In the genomic region with DNA sequence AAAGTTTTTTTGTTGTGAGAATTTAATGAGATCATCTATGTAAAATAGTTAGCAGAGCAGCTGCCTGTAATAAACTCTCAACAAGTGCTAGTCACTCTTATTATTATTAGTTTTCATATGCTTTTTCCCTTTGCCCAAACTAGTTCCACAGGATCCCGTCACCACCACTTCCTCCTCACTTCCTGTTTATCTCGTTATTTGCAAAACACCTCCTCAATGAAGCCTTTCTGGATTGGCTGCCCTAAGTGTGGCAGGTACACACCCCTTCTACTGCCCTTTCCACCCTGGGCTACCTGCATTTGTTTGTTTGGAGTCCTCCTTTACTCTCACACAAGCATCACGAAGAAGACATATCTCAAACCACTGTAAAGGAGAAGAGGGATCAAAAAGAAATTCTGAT, we compare ENCODE assay signal across 2 cellular contexts.
TF ChIP-seq lines count a peak whose summit lies in the region.

No MANE protein-coding gene starts in this region.

TF ChIP-seq in HCT116, 20 proteins besides CTCF, POLR2A, EP300 and RAD21:
- TF ChIP-seq SRF (IDR thresholded peaks at IDR 0.05; ENCODE audit: low read depth) (no peak), YY1 (IDR thresholded peaks at IDR 0.05; ENCODE audit: extremely low read depth, insufficient replicate concordance, low read depth, low read length) (no peak), TCF7L2 (IDR thresholded peaks at IDR 0.05; ENCODE audit: borderline replicate concordance, extremely low read depth, insufficient read depth, insufficient read length) (no peak), CEBPB (IDR thresholded peaks at IDR 0.05; ENCODE audit: low read depth) (no peak), EZH2 (IDR thresholded peaks at IDR 0.05) (no peak), JUND (IDR thresholded peaks at IDR 0.05) (no peak), MAX (IDR thresholded peaks at IDR 0.05) (no peak), EZH2phosphoT487 (IDR thresholded peaks at IDR 0.05; ENCODE audit: borderline replicate concordance) (no peak), SIN3A (IDR thresholded peaks at IDR 0.05; ENCODE audit: low read depth) (no peak), FOSL1 (IDR thresholded peaks at IDR 0.05; ENCODE audit: low read depth) (no peak)

TF ChIP-seq in K562, 482 proteins besides CTCF, POLR2A, EP300 and RAD21:
- peak; percentile 52 for TF ChIP-seq RBM25 (IDR thresholded peaks at IDR 0.05; ENCODE audit: low read depth, low read length, severe bottlenecking)
- no peak for TF ChIP-seq PURB (CRISPR knock-in tag; IDR thresholded peaks at IDR 0.05; ENCODE audit: low read depth)
- TF ChIP-seq FOXO4 (CRISPR knock-in tag; IDR thresholded peaks at IDR 0.05), result no peak
- TF ChIP-seq POLR2G (IDR thresholded peaks at IDR 0.05; ENCODE audit: low read depth, low read length), result no peak
- TF ChIP-seq RBM15 (IDR thresholded peaks at IDR 0.05; ENCODE audit: insufficient read depth, low read length), result no peak
- TF ChIP-seq SPI1 (IDR thresholded peaks at IDR 0.05; ENCODE audit: borderline replicate concordance, low read depth, low read length), result peak; percentile 69; the same call in 1 of the 2 replicates
- TF ChIP-seq FOXK2 (conservative IDR thresholded peaks at IDR 0.05 in 1 of 2, IDR thresholded peaks at IDR 0.05 in 1 of 2; ENCODE audit: low read depth in 2 of 2), result peak; percentile 33 to 52; a peak in 2 of 4 replicates
- peak; percentile 94 for TF ChIP-seq ZFP36 (IDR thresholded peaks at IDR 0.05; ENCODE audit: low read depth, low read length, partially characterized antibody)
- peak; percentile 67; the same call in 1 of the 2 replicates for TF ChIP-seq BCOR (IDR thresholded peaks at IDR 0.05)
- no peak for TF ChIP-seq SREBF2 (CRISPR knock-in tag; IDR thresholded peaks at IDR 0.05)
